Comparison of ENCODE assay signal across 9 cellular contexts in the genomic region with DNA sequence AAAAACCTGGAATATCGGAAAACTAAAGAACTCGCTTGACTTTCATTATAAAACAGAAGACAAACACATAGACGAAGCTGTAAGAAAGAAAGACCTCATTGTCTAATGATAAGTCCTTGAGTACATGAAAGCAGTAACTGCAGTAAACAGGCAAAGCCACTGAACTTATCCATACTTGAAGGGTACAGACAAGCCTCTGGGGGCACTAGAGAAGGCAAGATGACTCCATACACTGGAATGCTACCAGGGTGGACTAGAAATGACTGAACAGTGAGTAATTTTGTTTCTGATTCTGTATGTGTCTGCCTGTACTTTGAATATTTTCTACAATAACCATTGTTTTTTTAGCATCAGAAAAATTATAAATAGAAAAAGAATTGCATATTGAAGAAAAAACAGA.
DNase-seq lines count a peak whose midpoint lies in the region; ATAC-seq, FAIRE-seq and TF ChIP-seq lines count a peak whose summit lies in the region.
"Had no signal": no experiment of that assay in that cellular context is flagged by ENCODE, and none has a peak within 500 bp of the region (broad histone marks: within the 10 kb centered on the region; RNA-seq: fewer than 3 reads in every experiment).

No MANE protein-coding gene starts in this region.

- H3K36me3 ChIP-seq in endothelial cell of umbilical vein (ENCODE audit: control insufficient read depth in 2 of 2, extremely low read depth in 1 of 2, insufficient read depth in 2 of 2, low read length in 2 of 2): no peaks in the 10 kb centered on the region
- H3K36me3 ChIP-seq in osteoblast (ENCODE audit: insufficient read depth, low read length): no peaks in the 10 kb centered on the region

- no peaks in the 10 kb centered on the region for H3K79me2 ChIP-seq in endothelial cell of umbilical vein (ENCODE audit: control insufficient read depth, insufficient read depth, low read length)
- H3K79me2 ChIP-seq in osteoblast (ENCODE audit: insufficient read depth, low read length): no peaks in the 10 kb centered on the region

- DNase-seq in GM04503 (ENCODE audit: low read depth) (peak; percentile 53), NCI-H226 (peak; percentile 87), endothelial cell of umbilical vein (ENCODE audit: low read depth, low spot score) (no peak), osteoblast (ENCODE audit: insufficient read length, low spot score, missing footprints) (peak; percentile 87), UCSD-AML1 (lab: John Stamatoyannopoulos, UW; ENCODE audit: unreplicated experiment) (no peak), NCI-H774 (lab: John Stamatoyannopoulos, UW) (no peak)
- DNase-seq in stimulated activated CD4-positive, alpha-beta T cell treated with anti-CD3 and anti-CD28 coated beads, Interleukin-4, amount 100 ng/mL, for 4 hours: no peak
- DNase-seq: erythroblast had no signal

- dilution Hi-C loops in endothelial cell of umbilical vein (cut with MboI; ENCODE audit: extremely low pct_ligation_motif_present, low sequenced_read_pairs): no loop called here

- H3K9ac ChIP-seq in endothelial cell of umbilical vein (replicated peaks; ENCODE audit: extremely low read depth, insufficient read depth, low read length): no peak overlapping the region

- peak; percentile 56 for FAIRE-seq in endothelial cell of umbilical vein (lab: Jason Lieb, UNC)

- ATAC-seq in GM18873 (IDR thresholded peaks at IDR 0.05; ENCODE audit: low FRiP score, unreplicated experiment): no peak

- H4K20me1 ChIP-seq in endothelial cell of umbilical vein (replicated peaks; ENCODE audit: control insufficient read depth, extremely low read depth, insufficient read depth, low read length) (no peaks in the 10 kb centered on the region), osteoblast (ENCODE audit: insufficient read depth, low read length) (no peaks in the 10 kb centered on the region)

- H3K9me1 ChIP-seq in endothelial cell of umbilical vein (replicated peaks; ENCODE audit: control insufficient read depth, extremely low read depth, insufficient read depth, low read length): no peaks in the 10 kb centered on the region

- TF ChIP-seq POLR2A in endothelial cell of umbilical vein (IDR thresholded peaks at IDR 0.05; ENCODE audit: low read depth, low read length): no peak

- no peak for TF ChIP-seq CTCF in endothelial cell of umbilical vein (IDR thresholded peaks at IDR 0.05; ENCODE audit: extremely low read depth in 1 of 2, insufficient read depth in 1 of 2, low read depth in 1 of 2, low read length in 2 of 2)
- peak; percentile 44 for TF ChIP-seq CTCF in osteoblast (IDR thresholded peaks at IDR 0.05; ENCODE audit: extremely low read depth, low read depth, low read length)

- no peaks in the 10 kb centered on the region for H3K27me3 ChIP-seq in endothelial cell of umbilical vein (ENCODE audit: control insufficient read depth in 2 of 2, insufficient read depth in 2 of 2, low read length in 2 of 2)
- no peaks in the 10 kb centered on the region for H3K27me3 ChIP-seq in osteoblast (ENCODE audit: insufficient read depth, low read length)

- H3K4me2 ChIP-seq in endothelial cell of umbilical vein (ENCODE audit: insufficient read depth, low read length) (no peak overlapping the region), osteoblast (ENCODE audit: insufficient read depth, low read length) (peak overlapping the region; percentile 20)

- BruUV-seq in endothelial cell of umbilical vein (replicated peaks; lab: Mats Ljungman, UMichigan): no TSS peak

- H3K4me1 ChIP-seq in endothelial cell of umbilical vein (ENCODE audit: control insufficient read depth, extremely low read depth, insufficient read depth, low read length) (no peaks in the 10 kb centered on the region), osteoblast (ENCODE audit: insufficient read depth, low read length) (peaks cover 8% of the 10 kb centered on the region)

- H3K4me3 ChIP-seq in endothelial cell of umbilical vein (replicated peaks in 1 of 3; ENCODE audit: insufficient read depth in 1 of 3, low read depth in 1 of 3, low read length in 3 of 3) (no peak overlapping the region), osteoblast (ENCODE audit: insufficient read depth, low read length) (no peak overlapping the region)

- H2AFZ ChIP-seq in endothelial cell of umbilical vein (ENCODE audit: low read depth, low read length) (no peak overlapping the region), osteoblast (ENCODE audit: low read length) (no peak overlapping the region)

- H3K27ac ChIP-seq in endothelial cell of umbilical vein (ENCODE audit: insufficient read depth, low read depth, low read length) (no peak overlapping the region), osteoblast (ENCODE audit: low read depth, low read length) (no peak overlapping the region)

- CTCF ChIA-PET in endothelial cell of umbilical vein (lab: Charles Lee): no interaction called here

- intact Hi-C loops in endothelial cell of umbilical vein (cut with micrococcal nuclease): loop anchor here (5.0 kb wide), 1 partner anchor 373 kb away; no protein-coding TSS in a partner anchor

- H3K9me3 ChIP-seq in endothelial cell of umbilical vein (replicated peaks; ENCODE audit: control insufficient read depth, insufficient read depth, low read length): no peaks in the 10 kb centered on the region
- H3K9me3 ChIP-seq in osteoblast (ENCODE audit: low read depth, low read length): no peaks in the 10 kb centered on the region

- POLR2A ChIA-PET in endothelial cell of umbilical vein (lab: Charles Lee): no interaction called here

TF ChIP-seq in endothelial cell of umbilical vein, 7 proteins besides CTCF, POLR2A, EP300 and RAD21:
- TF ChIP-seq EZH2 (IDR thresholded peaks at IDR 0.05; ENCODE audit: borderline replicate concordance, low read depth, low read length, severe bottlenecking) (no peak), FOS (IDR thresholded peaks at IDR 0.05; ENCODE audit: borderline replicate concordance, insufficient read depth, low read length) (no peak), MAX (IDR thresholded peaks at IDR 0.05; ENCODE audit: insufficient read depth, insufficient read length) (no peak), POLR2AphosphoS5 (IDR thresholded peaks at IDR 0.05; ENCODE audit: insufficient read depth, low read depth, low read length) (no peak), GATA2 (IDR thresholded peaks at IDR 0.05; ENCODE audit: insufficient read depth, insufficient read length, low read depth, low read length) (no peak)

Comparison
In these comparisons a context has a peak if more than half of its experiments do, and no peak if none do; other contexts are left out.
1. DNase-seq: peak in GM04503 (single experiment), NCI-H226 (single experiment) and osteoblast (single experiment); none in endothelial cell of umbilical vein (single experiment), UCSD-AML1 (single experiment), stimulated activated CD4-positive, alpha-beta T cell treated with anti-CD3 and anti-CD28 coated beads, Interleukin-4, amount 100 ng/mL, for 4 hours (0 of 2) and NCI-H774 (single experiment).